16 cellular contexts compared by ENCODE assay signal in genomic region chr9:21680590-21680989, GRCh38.
"Had no signal": no experiment of that assay in that cellular context is flagged by ENCODE, and none has a peak within 500 bp of the region (broad histone marks: within the 10 kb centered on the region; RNA-seq: fewer than 3 reads in every experiment).

No MANE protein-coding gene starts in this region.

- H3K36me3 ChIP-seq: left lung, neutrophil, thyroid gland had no signal

- H3K27ac ChIP-seq: coronary artery, left lung, neutrophil, thyroid gland had no signal

- H3K4me3 ChIP-seq: coronary artery, left lung, thyroid gland had no signal

- H3K36me3 Mint-ChIP-seq: naive thymus-derived CD8-positive, alpha-beta T cell; stimulated activated naive B cell treated with anti-CD40 and anti-IgM and Interleukin-4, amounts not matched to agents 10 μg/mL and 1 μg/mL and 100 μg/mL, for 72 hours had no signal

- DNase-seq: activated CD4-positive, alpha-beta T cell treated with anti-CD3 and anti-CD28 coated beads, Interleukin-2, amount 50 U/mL, for 1 hour; activated CD8-positive, alpha-beta memory T cell treated with anti-CD3 and anti-CD28 coated beads for 24 hours; activated naive CD4-positive, alpha-beta T cell treated with Interleukin-2 at 50 U/mL for 16 hours; caudate nucleus; islet precursor cell; left lung; naive thymus-derived CD8-positive, alpha-beta T cell; stimulated activated CD4-positive, alpha-beta T cell treated with anti-CD3 and anti-CD28 coated beads, Interleukin-4, amount 100 ng/mL, for 1 hour; stimulated activated naive B cell treated with anti-CD40 and anti-IgM and Interleukin-4, amounts not matched to agents 10 μg/mL and 1 μg/mL and 100 μg/mL, for 72 hours; SW 1271; thyroid gland had no signal

- H3K9me3 Mint-ChIP-seq: activated T-helper 1 cell treated with anti-CD3 and anti-CD28 coated beads, Interleukin-12 subunit alpha, Interleukin-12 subunit beta, Interleukin-2, Interleukin-4 antibody, amounts not matched to agents 30 ng/mL and 10 ng/mL and 1 ng/mL, durations not matched to agents 14 hours and 24 hours and 36 hours; naive thymus-derived CD8-positive, alpha-beta T cell; stimulated activated naive B cell treated with anti-CD40 and anti-IgM and Interleukin-4, amounts not matched to agents 10 μg/mL and 1 μg/mL and 100 μg/mL, for 72 hours; T-helper 2 cell treated with Interferon-gamma antibody and Interleukin-4, amounts not matched to agents 5 μg/mL and 100 μg/mL, for 36 hours had no signal

- H3K4me1 ChIP-seq: left lung, thyroid gland had no signal

- H3K27ac Mint-ChIP-seq: activated T-helper 1 cell treated with anti-CD3 and anti-CD28 coated beads, Interleukin-12 subunit alpha, Interleukin-12 subunit beta, Interleukin-2, Interleukin-4 antibody, amounts not matched to agents 30 ng/mL and 10 ng/mL and 1 ng/mL, durations not matched to agents 14 hours and 24 hours and 36 hours; naive thymus-derived CD8-positive, alpha-beta T cell; stimulated activated naive B cell treated with anti-CD40 and anti-IgM and Interleukin-4, amounts not matched to agents 10 μg/mL and 1 μg/mL and 100 μg/mL, for 72 hours; T-helper 2 cell treated with Interferon-gamma antibody and Interleukin-4, amounts not matched to agents 5 μg/mL and 100 μg/mL, for 36 hours had no signal

- ATAC-seq: activated CD4-positive, CD25-positive, alpha-beta regulatory T cell treated with anti-CD3 and anti-CD28 coated beads, Interleukin-2, amount 50 U/mL, for 24 hours; left lung; naive thymus-derived CD8-positive, alpha-beta T cell; stimulated activated naive B cell treated with anti-CD40 and anti-IgM and Interleukin-4, amounts not matched to agents 10 μg/mL and 1 μg/mL and 100 μg/mL, for 72 hours had no signal

- H3K27me3 ChIP-seq: thyroid gland had no signal

- H3K4me3 Mint-ChIP-seq: activated T-helper 1 cell treated with anti-CD3 and anti-CD28 coated beads, Interleukin-12 subunit alpha, Interleukin-12 subunit beta, Interleukin-2, Interleukin-4 antibody, amounts not matched to agents 30 ng/mL and 10 ng/mL and 1 ng/mL, durations not matched to agents 14 hours and 24 hours and 36 hours; naive thymus-derived CD8-positive, alpha-beta T cell; stimulated activated naive B cell treated with anti-CD40 and anti-IgM and Interleukin-4, amounts not matched to agents 10 μg/mL and 1 μg/mL and 100 μg/mL, for 72 hours; T-helper 2 cell treated with Interferon-gamma antibody and Interleukin-4, amounts not matched to agents 5 μg/mL and 100 μg/mL, for 36 hours had no signal

- H3K9me3 ChIP-seq: left lung, neutrophil, thyroid gland had no signal
